In genomic region chr16:2720063-2720455, GRCh38 we compare ENCODE assay signal across 8 cellular contexts. TPM values are rescaled to one million over a fixed set of nuclear protein-coding genes. Genes with fewer than 3 reads are reported as not detected.
A peak's percentile ranks its signal among the peaks of the same experiment; 100 is the strongest.
DNase-seq lines count a peak whose midpoint lies in the region; ATAC-seq and TF ChIP-seq lines count a peak whose summit lies in the region.

Gene PRSS27, minus strand, starts transcription at chr16:2720224. Its CDS starts 64 bp downstream, at chr16:2720160.

- no peaks in the 10 kb centered on the region for H3K79me2 ChIP-seq in mammary epithelial cell (ENCODE audit: insufficient read depth, low read length)

- no peak for DNase-seq in right atrium auricular region (ENCODE audit: low spot score)
- DNase-seq in cardiac septum (ENCODE audit: low spot score) = no peak
- DNase-seq in mammary epithelial cell = no peak
- DNase-seq in mucosa of descending colon = peak; percentile 14 to 59 (median 55)
- no peak for DNase-seq in vagina (ENCODE audit: extremely low spot score in 2 of 2)
- DNase-seq in NCI-H1105 (lab: John Stamatoyannopoulos, UW) = no peak

- H3K4me1 ChIP-seq in right atrium auricular region = peaks cover 0 to 33% of the 10 kb centered on the region in 2 donors
- peaks cover 14% of the 10 kb centered on the region for H3K4me1 ChIP-seq in mammary epithelial cell (ENCODE audit: insufficient read depth, low read length)
- peaks cover 24% of the 10 kb centered on the region for H3K4me1 ChIP-seq in mucosa of descending colon (ENCODE audit: low read depth)
- H3K4me1 ChIP-seq in vagina = peaks cover 24% of the 10 kb centered on the region

- ATAC-seq in mucosa of descending colon = no peak
- ATAC-seq in HG02970 (IDR thresholded peaks at IDR 0.05; ENCODE audit: low FRiP score, unreplicated experiment) = no peak
- no peak for ATAC-seq in HG03097 (IDR thresholded peaks at IDR 0.05; ENCODE audit: low FRiP score, unreplicated experiment)

- no peak for TF ChIP-seq CTCF in right atrium auricular region (IDR thresholded peaks at IDR 0.05)
- TF ChIP-seq CTCF in mammary epithelial cell (conservative IDR thresholded peaks at IDR 0.05 in 1 of 2, IDR thresholded peaks at IDR 0.05 in 1 of 2; ENCODE audit: extremely low read depth in 1 of 2, insufficient read depth in 1 of 2, low read depth in 1 of 2, low read length in 2 of 2) = no peak
- TF ChIP-seq CTCF in mucosa of descending colon (IDR thresholded peaks at IDR 0.05) = no peak
- no peak for TF ChIP-seq CTCF in vagina (IDR thresholded peaks at IDR 0.05)

- H3K4me2 ChIP-seq in mammary epithelial cell (ENCODE audit: insufficient read depth, low read depth, low read length) = peak within 1 kb of the TSS; percentile 92

- in situ Hi-C loops in mammary epithelial cell (cut with MboI; ENCODE audit: low sequenced_read_pairs in 2 of 2) = no loop called here

- dilution Hi-C loops in mammary epithelial cell (cut with HindIII; ENCODE audit: low sequenced_read_pairs) = loop anchor here (5.0 kb wide), 1 partner anchor 202 kb away; no protein-coding TSS in a partner anchor

- H3K27me3 ChIP-seq in right atrium auricular region (no peaks in the 10 kb centered on the region), mammary epithelial cell (ENCODE audit: insufficient read depth, low read length) (no peaks in the 10 kb centered on the region), vagina (no peaks in the 10 kb centered on the region)

- H3K36me3 ChIP-seq in right atrium auricular region (no peaks in the 10 kb centered on the region), mammary epithelial cell (ENCODE audit: insufficient read depth, low read length) (no peaks in the 10 kb centered on the region), mucosa of descending colon (ENCODE audit: low read depth) (no peaks in the 10 kb centered on the region), vagina (no peaks in the 10 kb centered on the region)

- 76% methylated on average over 13 of the region's 27 CpGs for WGBS in mammary epithelial cell (ENCODE audit: low coverage, missing lambda C conversion rate)

- H3K9me3 ChIP-seq in right atrium auricular region (no peaks in the 10 kb centered on the region), mammary epithelial cell (replicated peaks; ENCODE audit: insufficient read depth, low read length) (no peaks in the 10 kb centered on the region), mucosa of descending colon (no peaks in the 10 kb centered on the region), vagina (no peaks in the 10 kb centered on the region)

- peak within 1 kb of the TSS; percentile 47 for H3K9ac ChIP-seq in mammary epithelial cell (ENCODE audit: insufficient read depth, low read length)

- no TSS peak for BruUV-seq in mammary epithelial cell (replicated peaks; lab: Mats Ljungman, UMichigan)

- intact Hi-C loops in cardiac septum (cut with DNase I) (loop anchor here (2.0 to 10.0 kb wide), 3 partner anchors 33 to 145 kb away; partner anchors contain the start of genes KCTD5 and SRRM2), mammary epithelial cell (cut with micrococcal nuclease) (loop anchor here (5.0 kb wide), 1 partner anchor 38 kb away; the partner anchor contains the start of gene KCTD5), mucosa of descending colon (cut with DNase I, micrococcal nuclease) (no loop called here), vagina (cut with DNase I) (no loop called here)

- peak within 1 kb of the TSS; percentile 66 to 67 for H3K4me3 ChIP-seq in right atrium auricular region
- peak within 1 kb of the TSS; percentile 58 to 67 (median 63) for H3K4me3 ChIP-seq in mammary epithelial cell (replicated peaks in 1 of 3; ENCODE audit: insufficient read depth in 1 of 3, low read depth in 2 of 3, low read length in 3 of 3)
- peak within 1 kb of the TSS; percentile 9 for H3K4me3 ChIP-seq in mucosa of descending colon
- H3K4me3 ChIP-seq in vagina = peak within 1 kb of the TSS; percentile 67 to 72

- TF ChIP-seq POLR2A in vagina (IDR thresholded peaks at IDR 0.05) = no peak

- CTCF ChIA-PET in mammary epithelial cell (lab: Charles Lee; ENCODE audit: low non-redundant PET) = no interaction called here

- H2AFZ ChIP-seq in mammary epithelial cell (ENCODE audit: low read depth, low read length) = peak within 1 kb of the TSS; percentile 90

- H3K27ac ChIP-seq in right atrium auricular region (peak within 1 kb of the TSS; percentile 77 to 78), mammary epithelial cell (ENCODE audit: insufficient read depth, low read depth, low read length) (no peak within 1 kb of the TSS), vagina (peak within 1 kb of the TSS; percentile 83)

- no peaks in the 10 kb centered on the region for H4K20me1 ChIP-seq in mammary epithelial cell (ENCODE audit: insufficient read depth, low read length)

RNA-seq across cellular contexts. Expression of gene PRSS27, which starts in this region (rescaled TPM):
- total RNA-seq in right atrium auricular region (under 1 TPM in 1 of 2 donors, not detected in 1; 0.51 TPM), cardiac septum (0.40 TPM), mammary epithelial cell (1 to 10 TPM; 1.5 to 1.6 TPM), mucosa of descending colon (1 to 10 TPM; 1.1 to 2.2 (median 1.4) TPM), vagina (61.6 TPM)
- polyA plus RNA-seq in mammary epithelial cell = 0.33 TPM
- not detected for polyA minus RNA-seq in mammary epithelial cell

Comparison
In these comparisons a context has a peak if more than half of its experiments do, and no peak if none do; other contexts are left out.
1. RNA of gene PRSS27 (total RNA-seq): 61.6 TPM in vagina (single experiment); 1.5 to 1.6 TPM in mammary epithelial cell, 1.1 to 2.2 TPM in mucosa of descending colon, 0.51 TPM in right atrium auricular region and 0.40 TPM in cardiac septum (single experiment); every median in the first group is over 10 times any median in the second.
2. DNase-seq: peak in mucosa of descending colon (3 of 3); none in right atrium auricular region (single experiment), cardiac septum (single experiment), mammary epithelial cell (single experiment), vagina (0 of 2) and NCI-H1105 (single experiment).
3. H3K4me3 ChIP-seq: peak in every context shown above with its lines; median percentile 70 in vagina; 66 in right atrium auricular region; 63 in mammary epithelial cell; 9 in mucosa of descending colon.
4. intact Hi-C loops: an anchor here in cardiac septum (2.0 to 10.0 kb wide) and mammary epithelial cell (5.0 kb wide); none called in mucosa of descending colon and vagina.